18 cellular contexts compared by ENCODE assay signal in genomic region chr13:109113427-109113826, GRCh38.
DNase-seq lines count a peak whose midpoint lies in the region; ATAC-seq and TF ChIP-seq lines count a peak whose summit lies in the region.
"Had no signal": no experiment of that assay in that cellular context is flagged by ENCODE, and none has a peak within 500 bp of the region (broad histone marks: within the 10 kb centered on the region; RNA-seq: fewer than 3 reads in every experiment).

No MANE protein-coding gene starts in this region.

- peak; percentile 61; the same call in 1 of the 3 replicates for ATAC-seq in DND-41 (ENCODE audit: insufficient read depth, low read depth)
- ATAC-seq in GM18907 (IDR thresholded peaks at IDR 0.05; ENCODE audit: unreplicated experiment) = peak; percentile 82
- peak; percentile 51 for ATAC-seq in HG02623 (IDR thresholded peaks at IDR 0.05; ENCODE audit: unreplicated experiment)
- peak; percentile 78 for ATAC-seq in HG03558 (IDR thresholded peaks at IDR 0.05; ENCODE audit: extremely low read depth, unreplicated experiment)
- ATAC-seq: activated CD8-positive, alpha-beta T cell treated with anti-CD3 and anti-CD28 coated beads for 36 hours; K562; sciatic nerve had no signal

- H3K79me2 ChIP-seq in DND-41 (ENCODE audit: insufficient read depth, low read length) = no peaks in the 10 kb centered on the region

- peaks cover 7% of the 10 kb centered on the region for H3K4me1 ChIP-seq in DND-41 (ENCODE audit: insufficient read depth, low read length)
- H3K4me1 ChIP-seq: vagina had no signal

- no peak overlapping the region for H2AFZ ChIP-seq in DND-41 (ENCODE audit: low read depth, low read length)

- H3K4me3 ChIP-seq in DND-41 (ENCODE audit: low read depth in 1 of 2, low read length in 2 of 2) = no peak overlapping the region
- H3K4me3 ChIP-seq: cardiac muscle cell, K562, vagina had no signal

- no peak overlapping the region for H3K9ac ChIP-seq in DND-41 (ENCODE audit: low read depth, low read length)

- no peaks in the 10 kb centered on the region for H4K20me1 ChIP-seq in DND-41 (ENCODE audit: insufficient read depth, low read length)

- no peaks in the 10 kb centered on the region for H3K9me3 ChIP-seq in DND-41 (ENCODE audit: insufficient read depth, low read length, severe bottlenecking)
- H3K9me3 ChIP-seq: vagina had no signal

- TF ChIP-seq CTCF in DND-41 (IDR thresholded peaks at IDR 0.05; ENCODE audit: borderline replicate concordance, extremely low read depth, low read length, poor library complexity, severe bottlenecking) = no peak

- no peaks in the 10 kb centered on the region for H3K27me3 ChIP-seq in DND-41 (ENCODE audit: insufficient read depth, low read length, poor library complexity)
- H3K27me3 ChIP-seq: cardiac muscle cell, vagina had no signal

- H3K36me3 ChIP-seq in DND-41 (ENCODE audit: insufficient read depth, low read length) = no peaks in the 10 kb centered on the region
- H3K36me3 ChIP-seq: cardiac muscle cell, vagina had no signal

- H3K27ac ChIP-seq in DND-41 (ENCODE audit: low read length) = no peak overlapping the region
- H3K27ac ChIP-seq: cardiac muscle cell, vagina had no signal

- no peak overlapping the region for H3K4me2 ChIP-seq in DND-41 (ENCODE audit: insufficient read depth, low read length)

- DNase-seq in DND-41 (no peak), activated T-cell treated with anti-CD3 and anti-CD28 coated beads for 4 hours (no peak), NCI-H1417 treated with DMSO at 0.1 percent for 48 hours (lab: John Stamatoyannopoulos, UW) (no peak), kidney glomerular epithelial cell (lab: John Stamatoyannopoulos, UW) (no peak), C1 segment of cervical spinal cord (lab: John Stamatoyannopoulos, UW) (no peak)
- DNase-seq: activated CD8-positive, alpha-beta T cell treated with anti-CD3 and anti-CD28 coated beads for 36 hours; activated naive CD4-positive, alpha-beta T cell treated with anti-CD3 and anti-CD28 coated beads for 36 hours; NCI-H1694; nephron progenitor cell; stimulated activated CD4-positive, alpha-beta T cell treated with anti-CD3 and anti-CD28 coated beads, Interleukin-4, amount 100 ng/mL, for 24 hours; stimulated activated naive CD4-positive, alpha-beta T cell treated with Interleukin-2 at 50 U/mL for 16 hours had no signal
